1 cellular context compared by ENCODE assay signal in the genomic region with DNA sequence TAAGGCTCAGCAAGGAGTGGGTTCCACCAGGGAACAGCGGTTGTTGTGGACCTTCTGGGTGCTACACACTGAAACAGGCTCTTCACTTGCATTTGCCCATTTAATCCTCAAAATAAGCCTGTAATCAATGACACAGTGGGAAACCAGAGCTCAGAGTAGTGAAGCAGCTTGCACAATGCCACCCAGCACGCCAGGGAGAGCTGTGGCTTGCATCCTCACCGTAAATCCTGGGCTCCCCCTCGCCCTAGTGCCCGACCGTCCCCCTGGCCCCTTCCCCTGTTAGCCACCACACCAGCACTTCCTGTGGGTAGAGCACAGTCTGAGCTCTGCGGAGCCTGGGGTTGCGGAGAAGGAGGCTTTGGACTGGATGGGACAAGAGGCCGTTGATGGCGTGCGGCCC.
TF ChIP-seq lines count a peak whose summit lies in the region.

No MANE protein-coding gene starts in this region.

TF ChIP-seq in IMR-90, 13 proteins besides CTCF, POLR2A, EP300 and RAD21:
- TF ChIP-seq CHD1 (IDR thresholded peaks at IDR 0.05; ENCODE audit: low read depth, low read length) (no peak), CEBPB (IDR thresholded peaks at IDR 0.05; ENCODE audit: low read depth, low read length) (no peak), SMC3 (IDR thresholded peaks at IDR 0.05; ENCODE audit: low read depth, low read length) (no peak), MAZ (IDR thresholded peaks at IDR 0.05; ENCODE audit: borderline replicate concordance, low read depth, low read length) (no peak), FOS (IDR thresholded peaks at IDR 0.05; ENCODE audit: low read depth, low read length) (no peak)
